ENCODE assay signal across 14 cellular contexts in the genomic region with DNA sequence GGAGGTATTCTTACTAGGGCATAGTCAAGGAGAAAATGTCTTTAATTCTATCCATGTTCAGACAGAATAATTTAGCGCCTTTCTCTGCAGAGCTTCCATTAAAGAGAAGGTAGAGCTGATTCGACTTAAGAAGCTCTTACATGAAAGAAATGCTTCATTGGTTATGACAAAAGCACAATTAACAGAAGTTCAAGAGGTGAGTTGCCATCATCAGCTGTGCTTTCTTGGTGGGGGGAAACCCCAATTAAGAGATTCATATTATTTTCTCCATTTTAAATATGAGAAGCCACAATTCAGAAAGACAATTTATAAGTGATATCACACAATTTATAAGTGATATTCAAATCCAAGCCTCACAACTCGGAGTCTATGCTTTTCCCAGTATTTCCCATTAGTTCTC. TPM values are rescaled to one million over a fixed set of nuclear protein-coding genes. Genes with fewer than 3 reads are reported as not detected.
DNase-seq lines count a peak whose midpoint lies in the region; ATAC-seq and TF ChIP-seq lines count a peak whose summit lies in the region.
"Had no signal": no experiment of that assay in that cellular context is flagged by ENCODE, and none has a peak within 500 bp of the region (broad histone marks: within the 10 kb centered on the region; RNA-seq: fewer than 3 reads in every experiment).

No MANE protein-coding gene starts in this region.

- no peaks in the 10 kb centered on the region for H3K27me3 ChIP-seq in CD4-positive, alpha-beta T cell (ENCODE audit: control insufficient read depth, insufficient read depth, low read length)
- H3K27me3 ChIP-seq in HUES6 (ENCODE audit: control insufficient read depth, insufficient read depth, low read length), result no peaks in the 10 kb centered on the region
- no peaks in the 10 kb centered on the region for H3K27me3 ChIP-seq in naive thymus-derived CD4-positive, alpha-beta T cell (ENCODE audit: control insufficient read depth in 2 of 2, insufficient read depth in 2 of 2, low read length in 2 of 2)

- peak overlapping the region; percentile 68 for H3K4me3 ChIP-seq in HUES6 (ENCODE audit: low read depth, low read length)
- no peak overlapping the region for H3K4me3 ChIP-seq in naive thymus-derived CD4-positive, alpha-beta T cell (ENCODE audit: low read length)

- H3K36me3 Mint-ChIP-seq in CD4-positive, alpha-beta T cell (ENCODE audit: low read depth), result no peaks in the 10 kb centered on the region
- no peaks in the 10 kb centered on the region for H3K36me3 Mint-ChIP-seq in brain
- H3K36me3 Mint-ChIP-seq in naive thymus-derived CD4-positive, alpha-beta T cell, result no peaks in the 10 kb centered on the region

- H3K36me3 ChIP-seq in HUES6 (ENCODE audit: control insufficient read depth, insufficient read depth, low read length), result no peaks in the 10 kb centered on the region
- no peaks in the 10 kb centered on the region for H3K36me3 ChIP-seq in naive thymus-derived CD4-positive, alpha-beta T cell (ENCODE audit: control insufficient read depth in 2 of 3, insufficient read depth in 3 of 3, low read length in 3 of 3)

- ATAC-seq in CD4-positive, alpha-beta T cell (ENCODE audit: poor library complexity), result no peak
- ATAC-seq in naive thymus-derived CD4-positive, alpha-beta T cell, result no peak
- no peak for ATAC-seq in GM19035 (IDR thresholded peaks at IDR 0.05; ENCODE audit: unreplicated experiment)
- ATAC-seq in GM18861 (IDR thresholded peaks at IDR 0.05; ENCODE audit: unreplicated experiment), result no peak

- peaks cover 20% of the 10 kb centered on the region for H3K4me1 ChIP-seq in HUES6 (ENCODE audit: control insufficient read depth, insufficient read depth, low read length)
- peaks cover 5 to 10% of the 10 kb centered on the region in 2 donors for H3K4me1 ChIP-seq in naive thymus-derived CD4-positive, alpha-beta T cell (ENCODE audit: control insufficient read depth in 2 of 2, insufficient read depth in 2 of 2, low read length in 2 of 2)

- POLR2A ChIA-PET in CD4-positive, alpha-beta T cell (lab: Charles Lee), result interaction anchor here (0.8 kb wide), 1 partner anchor 8 kb away, joined by 3 read pairs; no protein-coding TSS in a partner anchor
- POLR2A ChIA-PET in naive thymus-derived CD4-positive, alpha-beta T cell (lab: Charles Lee), result interaction anchor here (1.0 to 2.3 kb wide), 2 partner anchors 40 to 43 kb away, joined by 3 to 10 read pairs; no protein-coding TSS in a partner anchor

- peak overlapping the region; percentile 2 for H3K4me3 Mint-ChIP-seq in CD4-positive, alpha-beta T cell
- H3K4me3 Mint-ChIP-seq in brain, result peak overlapping the region in 4 of 5 experiments; percentile 2 to 87 (median 83)
- H3K4me3 Mint-ChIP-seq in naive thymus-derived CD4-positive, alpha-beta T cell, result peak overlapping the region in 8 of 10 donors; percentile 68 to 88 (median 83)

- no peaks in the 10 kb centered on the region for H3K9me3 Mint-ChIP-seq in CD4-positive, alpha-beta T cell
- H3K9me3 Mint-ChIP-seq in brain, result no peaks in the 10 kb centered on the region
- no peaks in the 10 kb centered on the region for H3K9me3 Mint-ChIP-seq in naive thymus-derived CD4-positive, alpha-beta T cell
- H3K9me3 Mint-ChIP-seq: activated T-helper 1 cell treated with anti-CD3 and anti-CD28 coated beads, Interleukin-12 subunit alpha, Interleukin-12 subunit beta, Interleukin-2, Interleukin-4 antibody, amounts not matched to agents 30 ng/mL and 10 ng/mL and 1 ng/mL, durations not matched to agents 14 hours and 24 hours and 36 hours had no signal

- H3K9me3 ChIP-seq in CD4-positive, alpha-beta T cell (ENCODE audit: control insufficient read depth, low read length), result no peaks in the 10 kb centered on the region
- no peaks in the 10 kb centered on the region for H3K9me3 ChIP-seq in HUES6 (ENCODE audit: control insufficient read depth, insufficient read depth, low read depth, low read length)
- no peaks in the 10 kb centered on the region for H3K9me3 ChIP-seq in naive thymus-derived CD4-positive, alpha-beta T cell (ENCODE audit: control insufficient read depth in 2 of 3, low read length in 3 of 3)

- no peaks in the 10 kb centered on the region for H3K27me3 Mint-ChIP-seq in CD4-positive, alpha-beta T cell
- H3K27me3 Mint-ChIP-seq in brain, result peaks cover 13% of the 10 kb centered on the region
- peaks cover 0 to 20% (median 0%) of the 10 kb centered on the region in 5 donors for H3K27me3 Mint-ChIP-seq in naive thymus-derived CD4-positive, alpha-beta T cell

- H3K9ac ChIP-seq in HUES6 (ENCODE audit: low read length), result peak overlapping the region; percentile 96

- no peak for DNase-seq in CD4-positive, alpha-beta T cell
- peak in 1 of 9 donors; percentile 3 for DNase-seq in naive thymus-derived CD4-positive, alpha-beta T cell
- DNase-seq in stimulated activated CD4-positive, alpha-beta T cell treated with anti-CD3 and anti-CD28 coated beads, Interleukin-1b, Interleukin-23, amount 100 ng/mL, for 48 hours, result no peak
- DNase-seq in SKM-1 treated with dmso at 0.1 percent for 144 hours (lab: John Stamatoyannopoulos, UW; ENCODE audit: unreplicated experiment), result no peak
- DNase-seq: activated CD4-positive, CD25-positive, alpha-beta regulatory T cell treated with anti-CD3 and anti-CD28 coated beads, Interleukin-2, amount 50 U/mL, for 72 hours; hippocampal formation; NCI-H1105; NCI-H524 treated with DMSO at 0.1 percent for 48 hours had no signal

- peaks cover 24% of the 10 kb centered on the region for H3K4me1 Mint-ChIP-seq in CD4-positive, alpha-beta T cell (ENCODE audit: low read depth)
- peaks cover 24% of the 10 kb centered on the region for H3K4me1 Mint-ChIP-seq in brain
- H3K4me1 Mint-ChIP-seq in naive thymus-derived CD4-positive, alpha-beta T cell, result peaks cover 7 to 24% (median 18%) of the 10 kb centered on the region in 7 donors

- no peak for TF ChIP-seq CTCF in CD4-positive, alpha-beta T cell (IDR thresholded peaks at IDR 0.05)
- TF ChIP-seq CTCF in brain (conservative IDR thresholded peaks at IDR 0.05), result no peak

- H3K27ac Mint-ChIP-seq in CD4-positive, alpha-beta T cell, result no peak overlapping the region
- H3K27ac Mint-ChIP-seq in brain, result peak overlapping the region in 2 of 5 experiments; percentile 87 to 92
- H3K27ac Mint-ChIP-seq in naive thymus-derived CD4-positive, alpha-beta T cell, result peak overlapping the region in 7 of 9 donors; percentile 4 to 95 (median 81)

- no peak overlapping the region for H3K27ac ChIP-seq in CD4-positive, alpha-beta T cell (ENCODE audit: low read depth, low read length)
- peak overlapping the region; percentile 91; the same call in 1 of the 2 replicates for H3K27ac ChIP-seq in HUES6 (ENCODE audit: low read depth, low read length)
- H3K27ac ChIP-seq in naive thymus-derived CD4-positive, alpha-beta T cell (ENCODE audit: low read depth, low read length), result peak overlapping the region; percentile 64

- intact Hi-C loops in CD4-positive, alpha-beta T cell (cut with DNase I, micrococcal nuclease), result loop anchor here (2.0 kb wide), 1 partner anchor 39 kb away; a partner anchor contains a TSS
- intact Hi-C loops in naive thymus-derived CD4-positive, alpha-beta T cell (cut with micrococcal nuclease), result loop anchor here (1.0 to 2.0 kb wide), 4 partner anchors 38 to 149 kb away; a partner anchor contains a TSS

- CTCF ChIA-PET in CD4-positive, alpha-beta T cell (lab: Charles Lee), result interaction anchor here (1.2 kb wide), 1 partner anchor 29 kb away, joined by 3 read pairs; no protein-coding TSS in a partner anchor
- CTCF ChIA-PET in naive thymus-derived CD4-positive, alpha-beta T cell (lab: Charles Lee), result no interaction called here

RNA-seq across cellular contexts. Expression of a gene that starts 27.8 kb away (rescaled TPM):
- total RNA-seq in CD4-positive, alpha-beta T cell, result not detected
- not detected for polyA plus RNA-seq in brain (ENCODE audit: insufficient read depth, low read depth, low replicate concordance)
- total RNA-seq in naive thymus-derived CD4-positive, alpha-beta T cell, result 1 to 10 TPM in 1 of 5 experiments, under 1 TPM in 1, not detected in 3; 0.24 to 1.5 TPM
- not detected for polyA plus RNA-seq in naive thymus-derived CD4-positive, alpha-beta T cell
- total RNA-seq: activated T-helper 1 cell treated with anti-CD3 and anti-CD28 coated beads, Interleukin-12 subunit alpha, Interleukin-12 subunit beta, Interleukin-2, Interleukin-4 antibody, amounts not matched to agents 30 ng/mL and 10 ng/mL and 1 ng/mL, durations not matched to agents 14 hours and 24 hours and 36 hours; pulmonary artery endothelial cell had no signal

RNA-seq across cellular contexts. Expression of a gene that starts 38.4 kb away (rescaled TPM):
- total RNA-seq in CD4-positive, alpha-beta T cell, result 100 to 1,000 TPM; 507 to 528 TPM
- 735 TPM for polyA plus RNA-seq in brain (ENCODE audit: insufficient read depth, low read depth, low replicate concordance)
- total RNA-seq in naive thymus-derived CD4-positive, alpha-beta T cell, result 100 to 1,000 TPM; 469 to 687 (median 532) TPM
- 100 to 1,000 TPM; 842 to 895 TPM for polyA plus RNA-seq in naive thymus-derived CD4-positive, alpha-beta T cell

Comparison
In these comparisons a context has a peak if more than half of its experiments do, and no peak if none do; other contexts are left out.
1. H3K4me3 Mint-ChIP-seq: peak in every context shown above with its lines; median percentile 83 in brain; 83 in naive thymus-derived CD4-positive, alpha-beta T cell; 2 in CD4-positive, alpha-beta T cell.